ENCODE assay signal across 8 cellular contexts in the genomic region with DNA sequence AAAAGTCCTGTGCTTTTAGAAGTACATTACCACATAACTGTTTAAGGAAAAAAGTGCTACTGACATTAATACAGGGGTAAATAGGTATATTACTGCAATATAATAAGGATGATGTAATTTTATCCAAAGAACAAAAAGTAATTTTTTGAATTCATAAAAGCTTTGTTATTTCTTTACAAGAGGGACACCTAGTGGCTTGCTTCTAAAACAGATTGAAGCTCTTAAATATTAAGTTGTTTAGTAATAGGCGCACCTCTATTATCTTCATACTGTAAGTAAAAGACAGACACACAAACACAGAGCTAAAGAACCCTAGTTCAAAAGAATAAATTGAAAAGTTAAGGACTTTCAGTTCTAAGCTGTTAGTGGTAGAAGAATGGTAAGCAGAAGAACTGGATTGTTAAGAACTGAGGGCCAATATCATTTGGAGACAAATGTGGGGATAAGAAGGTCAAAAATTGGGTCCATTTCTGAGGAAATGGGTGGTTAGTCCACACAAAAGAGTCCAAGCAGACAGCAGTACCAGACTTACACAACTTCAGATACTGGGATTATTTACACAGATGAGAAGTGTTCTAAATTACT. TPM values are rescaled to one million over a fixed set of nuclear protein-coding genes. Genes with fewer than 3 reads are reported as not detected.
DNase-seq lines count a peak whose midpoint lies in the region; ATAC-seq and TF ChIP-seq lines count a peak whose summit lies in the region.

No MANE protein-coding gene starts in this region.

- TF ChIP-seq CTCF in foreskin keratinocyte (conservative IDR thresholded peaks at IDR 0.05) (peak; percentile 73), tibial nerve (IDR thresholded peaks at IDR 0.05) (peak; percentile 20 to 62 (median 37))

- ATAC-seq in foreskin keratinocyte (peak; percentile 51), GM21526 (IDR thresholded peaks at IDR 0.05; ENCODE audit: low FRiP score, unreplicated experiment) (no peak)

- H3K27ac ChIP-seq in foreskin keratinocyte (no peak overlapping the region), tibial nerve (no peak overlapping the region)

- no peak for TF ChIP-seq EP300 in tibial nerve (IDR thresholded peaks at IDR 0.05)

- 46 to 61% methylated on average over 1 of the region's 1 CpG for WGBS in tibial nerve, 2 donors

- H3K4me3 ChIP-seq in tibial nerve: no peak overlapping the region

- H3K4me1 ChIP-seq in foreskin keratinocyte (no peaks in the 10 kb centered on the region), tibial nerve (no peaks in the 10 kb centered on the region)

- peaks cover 0 to 10% (median 0%) of the 10 kb centered on the region in 3 donors for H3K36me3 ChIP-seq in tibial nerve

- H3K9me3 ChIP-seq in tibial nerve: no peaks in the 10 kb centered on the region

- DNase-seq in NCI-H82 (lab: John Stamatoyannopoulos, UW) (peak; percentile 8), NCI-H82 treated with DMSO at 0.1 percent for 48 hours (lab: John Stamatoyannopoulos, UW; ENCODE audit: unreplicated experiment) (no peak), RPMI7951 (ENCODE audit: low read depth) (peak; percentile 44), foreskin keratinocyte (peak in 1 of 2 donors; percentile 21), tibial nerve (ENCODE audit: low spot score in 2 of 2) (no peak), NCI-H69 (lab: John Stamatoyannopoulos, UW) (no peak)
- no peak for DNase-seq in stimulated activated CD4-positive, alpha-beta T cell treated with anti-CD3 and anti-CD28 coated beads, Interleukin-15, amount 100 ng/mL, for 24 hours

- no peak for TF ChIP-seq POLR2A in tibial nerve (IDR thresholded peaks at IDR 0.05)

- H3K27me3 ChIP-seq in foreskin keratinocyte: no peaks in the 10 kb centered on the region
- H3K27me3 ChIP-seq in tibial nerve: no peaks in the 10 kb centered on the region

RNA-seq across cellular contexts. Expression of a gene that starts 15.4 kb away (rescaled TPM):
- 12.4 and 13.2 TPM in 2 replicates for total RNA-seq in RPMI7951 (2014; rRNA removed; shearing (Covaris generic))
- 18.2 and 23.7 TPM in 2 replicates for total RNA-seq in foreskin keratinocyte
- polyA plus RNA-seq in foreskin keratinocyte: 9.3 and 13.4 TPM in 2 replicates
- 10 to 100 TPM; 10.4 to 22.1 (median 17.7) TPM for total RNA-seq in tibial nerve

Comparison
In these comparisons a context has a peak if more than half of its experiments do, and no peak if none do; other contexts are left out.
1. DNase-seq: peak in NCI-H82 (single experiment) and RPMI7951 (single experiment); none in NCI-H82 treated with DMSO at 0.1 percent for 48 hours (single experiment), tibial nerve (0 of 2), stimulated activated CD4-positive, alpha-beta T cell treated with anti-CD3 and anti-CD28 coated beads, Interleukin-15, amount 100 ng/mL, for 24 hours (single experiment) and NCI-H69 (single experiment).